21 cellular contexts compared by ENCODE assay signal in the genomic region with DNA sequence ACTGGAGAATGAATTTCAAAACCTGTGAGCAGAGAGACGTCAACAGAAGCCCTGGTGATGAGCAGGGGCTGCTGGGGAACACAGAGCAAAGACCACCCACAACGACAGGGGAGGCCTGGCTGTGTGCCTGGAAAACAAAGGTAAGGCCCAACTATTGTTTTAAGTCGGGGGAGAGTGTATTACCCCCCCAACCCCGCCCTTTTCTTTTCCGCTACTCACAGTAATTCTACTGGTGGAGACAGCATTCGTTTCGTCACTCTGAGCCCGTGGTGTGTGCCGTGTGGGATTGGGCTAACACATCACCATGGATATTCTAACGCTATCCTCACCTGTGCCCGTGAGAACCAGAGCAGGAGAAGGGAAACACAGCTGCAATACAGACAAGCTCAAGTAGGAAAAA.
"Had no signal": no experiment of that assay in that cellular context is flagged by ENCODE, and none has a peak within 500 bp of the region (broad histone marks: within the 10 kb centered on the region; RNA-seq: fewer than 3 reads in every experiment).

No MANE protein-coding gene starts in this region.

- H3K27me3 ChIP-seq: cardiac muscle cell, tibial artery, vagina had no signal

- H3K9me3 Mint-ChIP-seq: activated CD4-positive, alpha-beta memory T cell treated with anti-CD3 and anti-CD28 coated beads for 36 hours; activated T-helper 1 cell treated with anti-CD3 and anti-CD28 coated beads, Interleukin-12 subunit alpha, Interleukin-12 subunit beta, Interleukin-2, Interleukin-4 antibody, amounts not matched to agents 30 ng/mL and 10 ng/mL and 1 ng/mL, durations not matched to agents 14 hours and 24 hours and 36 hours; immature natural killer cell; nephron; stimulated activated naive B cell treated with anti-CD40 and anti-IgM and Interleukin-4, amounts not matched to agents 10 μg/mL and 1 μg/mL and 100 μg/mL, for 72 hours had no signal

- DNase-seq: activated CD4-positive, alpha-beta memory T cell treated with anti-CD3 and anti-CD28 coated beads for 36 hours; activated CD4-positive, alpha-beta T cell treated with anti-CD3 and anti-CD28 coated beads for 36 hours; activated gamma-delta T cell treated with Interleukin-2 at 50 U/mL for 16 hours; activated T-cell treated with anti-CD3 and anti-CD28 coated beads for 4 hours; erythroblast; immature natural killer cell; kidney glomerular epithelial cell; occipital lobe; stimulated activated naive B cell treated with anti-CD40 and anti-IgM and Interleukin-4, amounts not matched to agents 10 μg/mL and 1 μg/mL and 100 μg/mL, for 72 hours; tibial artery had no signal

- FAIRE-seq: colon, endometrium, frontal cortex, TTC549 had no signal

- H3K27me3 Mint-ChIP-seq: activated CD4-positive, alpha-beta memory T cell treated with anti-CD3 and anti-CD28 coated beads for 36 hours; activated CD4-positive, alpha-beta T cell treated with anti-CD3 and anti-CD28 coated beads for 36 hours; activated naive CD8-positive, alpha-beta T cell; stimulated activated naive B cell treated with anti-CD40 and anti-IgM and Interleukin-4, amounts not matched to agents 10 μg/mL and 1 μg/mL and 100 μg/mL, for 72 hours had no signal

- H3K9me3 ChIP-seq: tibial artery, vagina had no signal

- H3K4me3 Mint-ChIP-seq: activated CD4-positive, alpha-beta memory T cell treated with anti-CD3 and anti-CD28 coated beads for 36 hours; activated CD4-positive, alpha-beta T cell treated with anti-CD3 and anti-CD28 coated beads for 36 hours; activated naive CD8-positive, alpha-beta T cell; activated T-helper 1 cell treated with anti-CD3 and anti-CD28 coated beads, Interleukin-12 subunit alpha, Interleukin-12 subunit beta, Interleukin-2, Interleukin-4 antibody, amounts not matched to agents 30 ng/mL and 10 ng/mL and 1 ng/mL, durations not matched to agents 14 hours and 24 hours and 36 hours; immature natural killer cell; nephron; stimulated activated naive B cell treated with anti-CD40 and anti-IgM and Interleukin-4, amounts not matched to agents 10 μg/mL and 1 μg/mL and 100 μg/mL, for 72 hours had no signal

- H3K27ac Mint-ChIP-seq: activated CD4-positive, alpha-beta memory T cell treated with anti-CD3 and anti-CD28 coated beads for 36 hours; activated CD4-positive, alpha-beta T cell treated with anti-CD3 and anti-CD28 coated beads for 36 hours; activated naive CD8-positive, alpha-beta T cell; activated T-helper 1 cell treated with anti-CD3 and anti-CD28 coated beads, Interleukin-12 subunit alpha, Interleukin-12 subunit beta, Interleukin-2, Interleukin-4 antibody, amounts not matched to agents 30 ng/mL and 10 ng/mL and 1 ng/mL, durations not matched to agents 14 hours and 24 hours and 36 hours; stimulated activated naive B cell treated with anti-CD40 and anti-IgM and Interleukin-4, amounts not matched to agents 10 μg/mL and 1 μg/mL and 100 μg/mL, for 72 hours had no signal

- H3K4me1 Mint-ChIP-seq: activated CD4-positive, alpha-beta T cell treated with anti-CD3 and anti-CD28 coated beads for 36 hours had no signal

- H3K4me3 ChIP-seq: cardiac muscle cell, SK-N-MC, smooth muscle cell, tibial artery, vagina had no signal

- H3K4me1 ChIP-seq: tibial artery, vagina had no signal

- H3K27ac ChIP-seq: cardiac muscle cell, SK-N-MC, tibial artery, vagina had no signal
